14 cellular contexts compared by ENCODE assay signal in genomic region chrX:123771449-123772064, GRCh38. TPM values are rescaled to one million over a fixed set of nuclear protein-coding genes. Genes with fewer than 3 reads are reported as not detected.
DNase-seq lines count a peak whose midpoint lies in the region; ATAC-seq, FAIRE-seq and TF ChIP-seq lines count a peak whose summit lies in the region.
"Had no signal": no experiment of that assay in that cellular context is flagged by ENCODE, and none has a peak within 500 bp of the region (broad histone marks: within the 10 kb centered on the region; RNA-seq: fewer than 3 reads in every experiment).

No MANE protein-coding gene starts in this region.

- no peaks in the 10 kb centered on the region for H3K4me1 Mint-ChIP-seq in CD8-positive, alpha-beta T cell (ENCODE audit: low read depth)

- no peak for TF ChIP-seq CTCF in CD8-positive, alpha-beta T cell (IDR thresholded peaks at IDR 0.05)

- FAIRE-seq in small intestine (lab: Jason Lieb, UNC): no peak

- 4 to 48% (median 45%) methylated on average over 4 of the region's 4 CpGs for WGBS in small intestine, 3 donors

- H3K9me3 Mint-ChIP-seq in CD8-positive, alpha-beta T cell: no peaks in the 10 kb centered on the region
- H3K9me3 Mint-ChIP-seq: activated naive CD4-positive, alpha-beta T cell treated with anti-CD3 and anti-CD28 coated beads, Interleukin-2, amount 50 U/mL, for 72 hours had no signal

- no peaks in the 10 kb centered on the region for H3K27me3 ChIP-seq in small intestine (ENCODE audit: control insufficient read depth in 2 of 2, insufficient read depth in 2 of 2, low read length in 2 of 2)
- no peaks in the 10 kb centered on the region for H3K27me3 ChIP-seq in CD8-positive, alpha-beta T cell (ENCODE audit: insufficient read depth, low read length)

- H3K27ac ChIP-seq in small intestine (ENCODE audit: low read depth in 1 of 2, low read length in 1 of 2): peak overlapping the region in 1 of 2 donors; percentile 31
- H3K27ac ChIP-seq in CD8-positive, alpha-beta T cell (ENCODE audit: low read depth, low read length): no peak overlapping the region
- H3K27ac ChIP-seq: thoracic aorta had no signal

- no peak overlapping the region for H3K27ac Mint-ChIP-seq in CD8-positive, alpha-beta T cell

- POLR2A ChIA-PET in CD8-positive, alpha-beta T cell (lab: Charles Lee): no interaction called here

- CTCF ChIA-PET in CD8-positive, alpha-beta T cell (lab: Charles Lee): no interaction called here

- DNase-seq in small intestine (peak; percentile 8), germinal center (ENCODE audit: low spot score) (no peak), NCI-H2029 treated with DMSO at 0.1 percent for 48 hours (lab: John Stamatoyannopoulos, UW) (no peak), activated gamma-delta T cell (lab: John Stamatoyannopoulos, UW) (no peak)
- DNase-seq in CD8-positive, alpha-beta T cell: no peak
- DNase-seq: central memory CD4-positive, alpha-beta T cell; KG1; NCI-H1436; SHP77 had no signal

- ATAC-seq in GM18909 (IDR thresholded peaks at IDR 0.05; ENCODE audit: poor library complexity, unreplicated experiment): peak; percentile 92
- ATAC-seq in HG02678 (IDR thresholded peaks at IDR 0.05; ENCODE audit: unreplicated experiment): peak; percentile 94
- peak; percentile 84 for ATAC-seq in HG03571 (IDR thresholded peaks at IDR 0.05; ENCODE audit: unreplicated experiment)
- ATAC-seq in CD8-positive, alpha-beta T cell: no peak
- ATAC-seq: activated naive CD4-positive, alpha-beta T cell treated with anti-CD3 and anti-CD28 coated beads, Interleukin-2, amount 50 U/mL, for 72 hours had no signal

- intact Hi-C loops in CD8-positive, alpha-beta T cell (cut with DNase I, micrococcal nuclease): no loop called here

- H3K27me3 Mint-ChIP-seq in CD8-positive, alpha-beta T cell (ENCODE audit: low read depth): no peaks in the 10 kb centered on the region

- no peaks in the 10 kb centered on the region for H3K36me3 ChIP-seq in small intestine (ENCODE audit: control insufficient read depth in 2 of 2, insufficient read depth in 2 of 2, low read length in 2 of 2)
- H3K36me3 ChIP-seq in CD8-positive, alpha-beta T cell (ENCODE audit: insufficient read depth, low read length): no peaks in the 10 kb centered on the region
- H3K36me3 ChIP-seq: thoracic aorta had no signal

- H3K4me3 ChIP-seq in small intestine (ENCODE audit: low read depth in 1 of 2, low read length in 2 of 2): no peak overlapping the region
- no peak overlapping the region for H3K4me3 ChIP-seq in CD8-positive, alpha-beta T cell (ENCODE audit: low read depth, low read length)
- H3K4me3 ChIP-seq: thoracic aorta had no signal

- H3K9me3 ChIP-seq in small intestine (ENCODE audit: control insufficient read depth, low read depth): no peaks in the 10 kb centered on the region
- H3K9me3 ChIP-seq in CD8-positive, alpha-beta T cell (ENCODE audit: low read length): no peaks in the 10 kb centered on the region
- H3K9me3 ChIP-seq: thoracic aorta had no signal

- H3K4me1 ChIP-seq in small intestine (ENCODE audit: control insufficient read depth in 2 of 2, insufficient read depth in 1 of 2, low read depth in 1 of 2, low read length in 1 of 2): no peaks in the 10 kb centered on the region
- H3K4me1 ChIP-seq in CD8-positive, alpha-beta T cell (ENCODE audit: insufficient read depth, low read length): no peaks in the 10 kb centered on the region

- no peaks in the 10 kb centered on the region for H3K36me3 Mint-ChIP-seq in CD8-positive, alpha-beta T cell
- H3K36me3 Mint-ChIP-seq: activated naive CD4-positive, alpha-beta T cell treated with anti-CD3 and anti-CD28 coated beads, Interleukin-2, amount 50 U/mL, for 72 hours had no signal

- H3K4me3 Mint-ChIP-seq in CD8-positive, alpha-beta T cell: no peak overlapping the region

RNA-seq across cellular contexts. Expression of gene THOC2, which starts 38.7 kb away (rescaled TPM):
- polyA plus RNA-seq in small intestine: 10 to 100 TPM; 30.5 to 83.0 (median 79.4) TPM
- total RNA-seq in CD8-positive, alpha-beta T cell: 10 to 100 TPM; 64.8 to 67.2 TPM
